10 cellular contexts compared by ENCODE assay signal in the genomic region with DNA sequence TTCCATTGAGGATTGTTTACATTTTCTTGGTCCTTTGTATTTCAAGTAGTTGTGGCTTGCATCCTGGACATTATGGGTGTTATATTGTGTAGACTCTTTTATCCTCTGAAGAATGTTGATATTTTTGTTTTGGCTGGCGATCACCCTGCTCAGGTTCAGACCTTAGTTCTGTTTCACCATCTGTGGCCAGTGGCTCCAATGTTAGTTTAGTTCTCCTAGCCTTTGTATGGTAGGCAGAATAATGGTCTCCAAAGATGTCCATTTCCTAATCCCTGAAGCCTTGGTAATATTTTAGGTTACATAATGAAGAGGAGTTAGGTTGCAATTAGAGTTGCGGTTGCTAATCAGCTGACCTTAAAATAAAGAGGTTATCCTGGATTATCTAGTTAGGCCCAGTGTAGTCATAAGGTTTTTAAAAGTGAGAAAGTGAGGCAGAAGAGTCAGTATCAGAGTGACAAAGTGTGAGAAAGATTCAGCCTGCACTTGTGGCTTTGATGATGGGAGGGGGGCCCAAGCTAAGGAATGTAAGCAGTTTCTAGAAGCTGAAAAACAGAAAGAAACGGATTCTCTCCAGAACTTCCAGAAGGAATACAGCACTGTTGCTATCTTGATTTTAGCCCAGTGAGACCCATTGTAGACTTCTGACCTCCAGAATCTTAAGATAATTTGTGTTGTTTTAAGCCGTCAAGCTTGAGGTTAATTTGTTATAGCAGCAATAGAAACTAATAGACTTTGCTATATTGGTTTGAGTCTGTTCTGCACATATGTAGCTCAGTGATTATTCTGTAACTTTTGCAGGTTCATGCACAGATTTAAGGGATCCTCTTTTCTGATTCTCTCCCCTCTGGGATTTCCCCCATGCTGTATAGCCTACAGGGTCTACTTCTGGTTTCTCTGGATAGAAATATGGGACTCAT. TPM values are rescaled to one million over a fixed set of nuclear protein-coding genes. Genes with fewer than 3 reads are reported as not detected.
DNase-seq lines count a peak whose midpoint lies in the region; ATAC-seq and FAIRE-seq lines count a peak whose summit lies in the region.
"Had no signal": no experiment of that assay in that cellular context is flagged by ENCODE, and none has a peak within 500 bp of the region (broad histone marks: within the 10 kb centered on the region; RNA-seq: fewer than 3 reads in every experiment).

No MANE protein-coding gene starts in this region.

- in situ Hi-C loops in G401 (cut with HindIII; ENCODE audit: low sequenced_read_pairs) = no loop called here

- FAIRE-seq in GM19239 (lab: Jason Lieb, UNC) = peak; percentile 72

- peak; percentile 41 for ATAC-seq in HG03135 (IDR thresholded peaks at IDR 0.05; ENCODE audit: unreplicated experiment)
- ATAC-seq: HCT116 had no signal

- H3K27me3 Mint-ChIP-seq in activated naive CD8-positive, alpha-beta T cell = no peaks in the 10 kb centered on the region

- peak overlapping the region; percentile 87 for H3K27ac Mint-ChIP-seq in activated naive CD8-positive, alpha-beta T cell

- DNase-seq in DMS53 (lab: John Stamatoyannopoulos, UW) (peak; percentile 49), GM19239 (ENCODE audit: insufficient read length, low spot score) (no peak), G401 (ENCODE audit: low spot score) (no peak), C1 segment of cervical spinal cord (lab: John Stamatoyannopoulos, UW) (no peak), NCI-H2171 treated with DMSO at 0.1 percent for 48 hours (lab: John Stamatoyannopoulos, UW) (no peak), HPDE6-E6E7 (ENCODE audit: extremely low spot score) (no peak)
- DNase-seq: upper lobe of left lung had no signal

- peaks cover 77% of the 10 kb centered on the region for H3K4me1 Mint-ChIP-seq in activated naive CD8-positive, alpha-beta T cell (ENCODE audit: low read depth)

- peaks cover 8% of the 10 kb centered on the region for H3K36me3 Mint-ChIP-seq in activated naive CD8-positive, alpha-beta T cell

- peak overlapping the region; percentile 76 for H3K4me3 Mint-ChIP-seq in activated naive CD8-positive, alpha-beta T cell

- H3K9me3 Mint-ChIP-seq in activated naive CD8-positive, alpha-beta T cell (ENCODE audit: low read depth) = no peaks in the 10 kb centered on the region

RNA-seq across cellular contexts. Expression of a gene that starts 21.5 kb away (rescaled TPM):
- 8.7 and 16.6 TPM in 2 replicates for total RNA-seq in G401 (2014; rRNA removed; shearing (Covaris generic))
